ENCODE assay signal across 8 cellular contexts in genomic region chr16:30535777-30536190, GRCh38. TPM values are rescaled to one million over a fixed set of nuclear protein-coding genes. Genes with fewer than 3 reads are reported as not detected.
DNase-seq lines count a peak whose midpoint lies in the region; ATAC-seq, FAIRE-seq and TF ChIP-seq lines count a peak whose summit lies in the region.

No MANE protein-coding gene starts in this region.

- in situ Hi-C loops in SK-MEL-5 (cut with HindIII; ENCODE audit: low pct_unique_long_range_greater_than_20kb, low sequenced_read_pairs) = no loop called here

- H3K27ac ChIP-seq in A549 (peak overlapping the region; percentile 89 to 93; a peak in 5 of 6 replicates), heart right ventricle (peak overlapping the region; percentile 78 to 98 (median 96))

- peak overlapping the region; percentile 87 for H3K4me2 ChIP-seq in A549

- no peak for TF ChIP-seq POLR2A in A549 (IDR thresholded peaks at IDR 0.05; ENCODE audit: low read length)
- peak; percentile 63 for TF ChIP-seq POLR2A in GM15510 (IDR thresholded peaks at IDR 0.05; ENCODE audit: borderline replicate concordance, extremely low read depth, insufficient read length)

- H3K36me3 Mint-ChIP-seq in activated naive CD8-positive, alpha-beta T cell treated with anti-CD3 and anti-CD28 coated beads for 36 hours = peaks cover 36% of the 10 kb centered on the region
- peaks cover 46% of the 10 kb centered on the region for H3K36me3 Mint-ChIP-seq in progenitor cell of endocrine pancreas (ENCODE audit: insufficient read depth)

- no peaks in the 10 kb centered on the region for H3K9me3 Mint-ChIP-seq in activated naive CD8-positive, alpha-beta T cell treated with anti-CD3 and anti-CD28 coated beads for 36 hours
- H3K9me3 Mint-ChIP-seq in progenitor cell of endocrine pancreas (ENCODE audit: low read depth) = peaks cover 10% of the 10 kb centered on the region

- no peak for FAIRE-seq in A549 (lab: Jason Lieb, UNC)
- no peak for FAIRE-seq in RCC 7860 (lab: Jason Lieb, UNC)

- no peaks in the 10 kb centered on the region for H3K27me3 Mint-ChIP-seq in activated naive CD8-positive, alpha-beta T cell treated with anti-CD3 and anti-CD28 coated beads for 36 hours
- no peaks in the 10 kb centered on the region for H3K27me3 Mint-ChIP-seq in progenitor cell of endocrine pancreas

- H3K9me3 ChIP-seq in A549 = no peaks in the 10 kb centered on the region
- no peaks in the 10 kb centered on the region for H3K9me3 ChIP-seq in heart right ventricle

- POLR2A ChIA-PET in A549 (lab: Yijun Ruan, JAX) = interaction anchor here (0.5 to 3.0 kb wide), 8 partner anchors 9 to 106 kb away, joined by 3 to 36 read pairs (median 6); partner anchors contain the start of genes DCTPP1, ZNF688 and ZNF764

- H3K4me3 ChIP-seq in A549 (peak overlapping the region; percentile 52), heart right ventricle (peak overlapping the region; percentile 71 to 94 (median 80))
- H3K4me3 ChIP-seq in Jurkat, Clone E6-1 (ENCODE audit: low read length) = peak overlapping the region; percentile 67

- CTCF ChIA-PET in A549 (lab: Yijun Ruan, JAX) = interaction anchor here (0.7 to 2.8 kb wide), 10 partner anchors 10 to 106 kb away, joined by 3 to 12 read pairs (median 8); partner anchors contain the start of genes DCTPP1, ZNF764, ZNF768 and ZNF785

- H3K27ac Mint-ChIP-seq in activated naive CD8-positive, alpha-beta T cell treated with anti-CD3 and anti-CD28 coated beads for 36 hours = peak overlapping the region; percentile 99
- H3K27ac Mint-ChIP-seq in progenitor cell of endocrine pancreas = peak overlapping the region; percentile 96

- TF ChIP-seq RAD21 in A549 (conservative IDR thresholded peaks at IDR 0.05 in 1 of 2, IDR thresholded peaks at IDR 0.05 in 1 of 2) = no peak

- no peak for TF ChIP-seq EP300 in A549 (IDR thresholded peaks at IDR 0.05)

- WGBS in A549 (ENCODE audit: missing lambda C conversion rate) = 69% methylated on average over 12 of the region's 12 CpGs
- 29 to 31% methylated on average over 12 of the region's 12 CpGs for WGBS in heart right ventricle, 2 donors

- H3K4me1 ChIP-seq in A549 (peaks cover 13% of the 10 kb centered on the region; the same call in 2 of the 3 replicates), heart right ventricle (peaks cover 0 to 50% (median 33%) of the 10 kb centered on the region in 9 donors)

- ATAC-seq in A549 = peak; percentile 47 to 68; a peak in 4 of 6 replicates
- ATAC-seq in heart right ventricle = peak; percentile 38 to 83 (median 70)

- TF ChIP-seq CTCF in A549 (IDR thresholded peaks at IDR 0.05) = no peak
- TF ChIP-seq CTCF in heart right ventricle (IDR thresholded peaks at IDR 0.05) = peak; percentile 26 to 82 (median 59)
- TF ChIP-seq CTCF in progenitor cell of endocrine pancreas (IDR thresholded peaks at IDR 0.05; ENCODE audit: unreplicated experiment) = peak; percentile 42

- H3K4me3 Mint-ChIP-seq in activated naive CD8-positive, alpha-beta T cell treated with anti-CD3 and anti-CD28 coated beads for 36 hours = peak overlapping the region; percentile 98
- peak overlapping the region; percentile 84 for H3K4me3 Mint-ChIP-seq in progenitor cell of endocrine pancreas (ENCODE audit: low read depth)

- DNase-seq in A549 (ENCODE audit: low read depth in 1 of 2, low spot score in 1 of 2) (peak in 1 of 2 experiments; percentile 67), SK-MEL-5 (ENCODE audit: low read depth, low spot score) (peak; percentile 37), heart right ventricle (peak; percentile 67 to 73), progenitor cell of endocrine pancreas (ENCODE audit: low spot score, unreplicated experiment) (no peak), RCC 7860 (ENCODE audit: low spot score) (no peak)
- peak; percentile 63 for DNase-seq in Jurkat, Clone E6-1 (ENCODE audit: low read depth, low spot score)
- peak; percentile 70 for DNase-seq in activated naive CD8-positive, alpha-beta T cell treated with anti-CD3 and anti-CD28 coated beads for 36 hours

- H3K36me3 ChIP-seq in heart right ventricle = peaks cover 0 to 27% (median 18%) of the 10 kb centered on the region in 9 donors

- H3K27me3 ChIP-seq in heart right ventricle = no peaks in the 10 kb centered on the region

- peaks cover 24% of the 10 kb centered on the region for H3K4me1 Mint-ChIP-seq in activated naive CD8-positive, alpha-beta T cell treated with anti-CD3 and anti-CD28 coated beads for 36 hours
- peaks cover 17% of the 10 kb centered on the region for H3K4me1 Mint-ChIP-seq in progenitor cell of endocrine pancreas (ENCODE audit: low read depth)

- intact Hi-C loops in heart right ventricle (cut with DNase I) = loop anchor here in 9 of 10 donors (1.0 to 10.0 kb wide), 7 partner anchors 21 to 471 kb away; partner anchors contain the start of genes ZNF764 (in 6 of the 9), ZNF785 (in 3 of the 9), ALDOA (in 1 of the 9) and ZNF689 (in 1 of the 9)

RNA-seq across cellular contexts. Expression of gene ZNF747, which starts 1.1 kb away (rescaled TPM):
- polyA plus RNA-seq in A549 (2011; rRNA removed) = 4.8 and 5.2 TPM in 2 replicates
- 2.6 and 4.2 TPM in 2 replicates for polyA plus RNA-seq in A549 (2012; cell fraction: cytosol; rRNA removed)
- 3.0 and 3.8 TPM in 2 replicates for polyA plus RNA-seq in A549 (2012; cell fraction: nucleus; rRNA removed)
- 3.6 to 5.0 TPM (median 4.6 TPM) in 3 replicates for polyA plus RNA-seq in A549 (2017; fragmentation: RNase III; extraction: RNeasy Plus Mini Kit Qiagen cat#74134 plus additional on column Dnase treatment)
- polyA minus RNA-seq in A549 (2011; rRNA and poly(A)+ RNA removed) = 4.3 and 4.9 TPM in 2 replicates
- 3.7 TPM for polyA plus RNA-seq in Jurkat, Clone E6-1 (2012; ENCODE audit: insufficient read depth, insufficient read length)
- total RNA-seq in SK-MEL-5 (2014; rRNA removed; shearing (Covaris generic)) = 4.1 and 4.6 TPM in 2 replicates
- polyA plus RNA-seq in SK-MEL-5 (2015; cell fraction: cytosol; rRNA removed) = 2.3 and 4.6 TPM in 2 replicates
- polyA plus RNA-seq in SK-MEL-5 (2015; cell fraction: nucleus; rRNA removed) = 2.1 and 2.8 TPM in 2 replicates
- 10 to 100 TPM; 10.9 to 11.2 TPM for total RNA-seq in activated naive CD8-positive, alpha-beta T cell treated with anti-CD3 and anti-CD28 coated beads for 36 hours
- 10 to 100 TPM in 7 of 10 donors, 1 to 10 TPM in 3; 8.5 to 14.3 (median 10.7) TPM for total RNA-seq in heart right ventricle
- polyA plus RNA-seq in heart right ventricle = 1 to 10 TPM; 8.5 to 9.2 TPM
- 18.1 and 19.1 TPM in 2 replicates for total RNA-seq in progenitor cell of endocrine pancreas

RNA-seq across cellular contexts. Expression of gene ZNF768, which starts 9.4 kb away (rescaled TPM):
- polyA plus RNA-seq in A549 (2011; rRNA removed) (17.0 and 21.3 TPM in 2 replicates), A549 (2017; fragmentation: RNase III; extraction: RNeasy Plus Mini Kit Qiagen cat#74134 plus additional on column Dnase treatment) (27.3 to 33.6 TPM (median 31.3 TPM) in 3 replicates), heart right ventricle (10 to 100 TPM; 51.8 to 75.1 TPM)
- 24.5 and 43.7 TPM in 2 replicates for polyA plus RNA-seq in A549 (2012; cell fraction: cytosol; rRNA removed)
- polyA plus RNA-seq in A549 (2012; cell fraction: nucleus; rRNA removed) = 54.9 and 62.7 TPM in 2 replicates
- 11.0 and 11.3 TPM in 2 replicates for polyA minus RNA-seq in A549 (2011; rRNA and poly(A)+ RNA removed)
- polyA plus RNA-seq in Jurkat, Clone E6-1 (2012; ENCODE audit: insufficient read depth, insufficient read length) = 4.9 TPM
- 40.4 and 43.1 TPM in 2 replicates for total RNA-seq in SK-MEL-5 (2014; rRNA removed; shearing (Covaris generic))
- polyA plus RNA-seq in SK-MEL-5 (2015; cell fraction: cytosol; rRNA removed) = 89.3 and 91.0 TPM in 2 replicates
- 54.6 and 58.4 TPM in 2 replicates for polyA plus RNA-seq in SK-MEL-5 (2015; cell fraction: nucleus; rRNA removed)
- total RNA-seq in activated naive CD8-positive, alpha-beta T cell treated with anti-CD3 and anti-CD28 coated beads for 36 hours = 10 to 100 TPM; 11.4 to 11.8 TPM
- total RNA-seq in heart right ventricle (10 to 100 TPM; 36.0 to 71.7 (median 43.3) TPM), progenitor cell of endocrine pancreas (80.0 and 83.6 TPM in 2 replicates)

RNA-seq across cellular contexts. Expression of gene ZNF764, which starts 22.4 kb away (rescaled TPM):
- 2.9 and 3.0 TPM in 2 replicates for polyA plus RNA-seq in A549 (2011; rRNA removed)
- 3.6 and 4.5 TPM in 2 replicates for polyA plus RNA-seq in A549 (2012; cell fraction: cytosol; rRNA removed)
- 5.7 and 6.5 TPM in 2 replicates for polyA plus RNA-seq in A549 (2012; cell fraction: nucleus; rRNA removed)
- polyA plus RNA-seq in A549 (2017; fragmentation: RNase III; extraction: RNeasy Plus Mini Kit Qiagen cat#74134 plus additional on column Dnase treatment) = 3.5 to 4.0 TPM (median 4.0 TPM) in 3 replicates
- 2.0 and 3.1 TPM in 2 replicates for polyA minus RNA-seq in A549 (2011; rRNA and poly(A)+ RNA removed)
- 11.7 TPM for polyA plus RNA-seq in Jurkat, Clone E6-1 (2012; ENCODE audit: insufficient read depth, insufficient read length)
- total RNA-seq in SK-MEL-5 (2014; rRNA removed; shearing (Covaris generic)) = 4.1 and 4.9 TPM in 2 replicates
- polyA plus RNA-seq in SK-MEL-5 (2015; cell fraction: cytosol; rRNA removed) = 9.5 and 10.8 TPM in 2 replicates
- 12.1 and 16.6 TPM in 2 replicates for polyA plus RNA-seq in SK-MEL-5 (2015; cell fraction: nucleus; rRNA removed)
- 10 to 100 TPM; 11.9 to 12.1 TPM for total RNA-seq in activated naive CD8-positive, alpha-beta T cell treated with anti-CD3 and anti-CD28 coated beads for 36 hours
- total RNA-seq in heart right ventricle = 10 to 100 TPM in 5 of 10 donors, 1 to 10 TPM in 5; 6.3 to 15.3 (median 10.3) TPM
- 10 to 100 TPM in 1 of 2 donors, 1 to 10 TPM in 1; 5.6 to 11.7 TPM for polyA plus RNA-seq in heart right ventricle
- 36.1 and 36.6 TPM in 2 replicates for total RNA-seq in progenitor cell of endocrine pancreas

RNA-seq across cellular contexts. Expression of gene ZNF688, which starts 35.7 kb away (rescaled TPM):
- polyA plus RNA-seq in A549 (2011; rRNA removed) = 4.8 and 6.7 TPM in 2 replicates
- polyA plus RNA-seq in A549 (2012; cell fraction: cytosol; rRNA removed) = 5.1 and 5.6 TPM in 2 replicates
- polyA plus RNA-seq in A549 (2012; cell fraction: nucleus; rRNA removed) = 3.5 and 4.5 TPM in 2 replicates
- 4.6 to 5.4 TPM (median 4.8 TPM) in 3 replicates for polyA plus RNA-seq in A549 (2017; fragmentation: RNase III; extraction: RNeasy Plus Mini Kit Qiagen cat#74134 plus additional on column Dnase treatment)
- polyA minus RNA-seq in A549 (2011; rRNA and poly(A)+ RNA removed) = 1.6 and 2.4 TPM in 2 replicates
- polyA plus RNA-seq in Jurkat, Clone E6-1 (2012; ENCODE audit: insufficient read depth, insufficient read length) = 7.3 TPM
- 16.3 and 23.4 TPM in 2 replicates for total RNA-seq in SK-MEL-5 (2014; rRNA removed; shearing (Covaris generic))
- 14.9 and 15.8 TPM in 2 replicates for polyA plus RNA-seq in SK-MEL-5 (2015; cell fraction: cytosol; rRNA removed)
- 11.1 and 14.3 TPM in 2 replicates for polyA plus RNA-seq in SK-MEL-5 (2015; cell fraction: nucleus; rRNA removed)
- total RNA-seq in activated naive CD8-positive, alpha-beta T cell treated with anti-CD3 and anti-CD28 coated beads for 36 hours = 1 to 10 TPM; 7.1 to 7.6 TPM
- total RNA-seq in heart right ventricle = 10 to 100 TPM in 7 of 10 donors, 1 to 10 TPM in 3; 6.3 to 16.2 (median 12.4) TPM
- polyA plus RNA-seq in heart right ventricle = 10 to 100 TPM in 1 of 2 donors, 1 to 10 TPM in 1; 9.3 to 23.8 TPM
- total RNA-seq in progenitor cell of endocrine pancreas = 20.0 and 22.5 TPM in 2 replicates

RNA-seq across cellular contexts. Expression of gene ZNF785, which starts 49.7 kb away (rescaled TPM):
- polyA plus RNA-seq in A549 (2011; rRNA removed) (not detected in 2 replicates), A549 (2017; fragmentation: RNase III; extraction: RNeasy Plus Mini Kit Qiagen cat#74134 plus additional on column Dnase treatment) (not detected in 3 replicates), heart right ventricle (1 to 10 TPM; 3.0 to 7.4 TPM)
- polyA plus RNA-seq in A549 (2012; cell fraction: cytosol; rRNA removed) = not detected in 2 replicates
- polyA plus RNA-seq in A549 (2012; cell fraction: nucleus; rRNA removed) = not detected in 2 replicates
- polyA minus RNA-seq in A549 (2011; rRNA and poly(A)+ RNA removed) = not detected in 2 replicates
- polyA plus RNA-seq in Jurkat, Clone E6-1 (2012; ENCODE audit: insufficient read depth, insufficient read length) = 0.75 TPM
- 12.1 and 13.0 TPM in 2 replicates for total RNA-seq in SK-MEL-5 (2014; rRNA removed; shearing (Covaris generic))
- polyA plus RNA-seq in SK-MEL-5 (2015; cell fraction: cytosol; rRNA removed) = 12.7 and 13.3 TPM in 2 replicates
- polyA plus RNA-seq in SK-MEL-5 (2015; cell fraction: nucleus; rRNA removed) = 32.7 and 35.6 TPM in 2 replicates
- 1 to 10 TPM; 6.4 to 7.8 TPM for total RNA-seq in activated naive CD8-positive, alpha-beta T cell treated with anti-CD3 and anti-CD28 coated beads for 36 hours
- total RNA-seq in heart right ventricle (1 to 10 TPM; 2.8 to 8.4 (median 5.4) TPM), progenitor cell of endocrine pancreas (46.2 and 50.0 TPM in 2 replicates)

Comparison
In these comparisons a context has a peak if more than half of its experiments do, and no peak if none do; other contexts are left out.
1. DNase-seq: peak in Jurkat, Clone E6-1 (single experiment), SK-MEL-5 (single experiment), activated naive CD8-positive, alpha-beta T cell treated with anti-CD3 and anti-CD28 coated beads for 36 hours (single experiment) and heart right ventricle (2 of 2); none in progenitor cell of endocrine pancreas (single experiment) and RCC 7860 (single experiment).
2. Peak in every context shown above with its lines, with median percentiles within 50 percentile points of each other: H3K4me3 ChIP-seq.